Comparison of ENCODE assay signal across 1 cellular context in genomic region chr14:62029569-62029924, GRCh38.
A peak's percentile ranks its signal among the peaks of the same experiment; 100 is the strongest.
TF ChIP-seq lines count a peak whose summit lies in the region.

No MANE protein-coding gene starts in this region.

TF ChIP-seq in GM12878, 131 proteins besides CTCF, POLR2A, EP300 and RAD21 (continued from another document and continues in another):
- TF ChIP-seq ZNF592 (IDR thresholded peaks at IDR 0.05) (no peak), TCF12 (IDR thresholded peaks at IDR 0.05; ENCODE audit: low read depth, low read length) (0 out of 2 replicates have a peak, but pooled peaks have one; percentile 18), ZNF622 (IDR thresholded peaks at IDR 0.05) (no peak), CEBPZ (IDR thresholded peaks at IDR 0.05; ENCODE audit: low read depth, low read length) (no peak), PAX8 (IDR thresholded peaks at IDR 0.05) (no peak), RAD51 (IDR thresholded peaks at IDR 0.05) (no peak), CREM (IDR thresholded peaks at IDR 0.05; ENCODE audit: low read depth) (0 out of 2 replicates have a peak, but pooled peaks have one; percentile 39), CHD2 (IDR thresholded peaks at IDR 0.05; ENCODE audit: borderline replicate concordance, low read depth, low read length) (no peak), BCLAF1 (IDR thresholded peaks at IDR 0.05) (no peak), FOXM1 (IDR thresholded peaks at IDR 0.05; ENCODE audit: low read depth, low read length) (no peak), ZBTB11 (CRISPR knock-in tag; IDR thresholded peaks at IDR 0.05) (no peak), NFIC (IDR thresholded peaks at IDR 0.05; ENCODE audit: low read depth, low read length) (peak; percentile 46), USF1 (IDR thresholded peaks at IDR 0.05; ENCODE audit: borderline replicate concordance, extremely low read length, insufficient read depth, low read depth, low read length) (no peak), SRF (IDR thresholded peaks at IDR 0.05; ENCODE audit: low read depth in 2 of 2, low read length in 2 of 2) (no peak), NR2F1 (conservative IDR thresholded peaks at IDR 0.05) (peak; percentile 76), PML (IDR thresholded peaks at IDR 0.05; ENCODE audit: low read length) (no peak), MEF2A (IDR thresholded peaks at IDR 0.05; ENCODE audit: insufficient read depth, low read depth, low read length) (peak; percentile 61; the same call in 1 of the 2 replicates), TCF7 (IDR thresholded peaks at IDR 0.05; ENCODE audit: borderline replicate concordance) (peak; percentile 81), SMAD1 (IDR thresholded peaks at IDR 0.05; ENCODE audit: low read depth, partially characterized antibody) (no peak), JUNB (IDR thresholded peaks at IDR 0.05) (peak; percentile 42), ZBTB33 (IDR thresholded peaks at IDR 0.05) (no peak), E4F1 (IDR thresholded peaks at IDR 0.05; ENCODE audit: borderline replicate concordance, partially characterized antibody) (no peak), ZNF384 (IDR thresholded peaks at IDR 0.05; ENCODE audit: borderline replicate concordance, low read depth, low read length) (peak; percentile 43; the same call in 1 of the 2 replicates), EED (IDR thresholded peaks at IDR 0.05; ENCODE audit: low read depth) (no peak), IRF4 (IDR thresholded peaks at IDR 0.05; ENCODE audit: low read depth, low read length) (no peak), RELA (IDR thresholded peaks at IDR 0.05; ENCODE audit: borderline replicate concordance, partially characterized antibody) (no peak), CUX1 (IDR thresholded peaks at IDR 0.05; ENCODE audit: insufficient replicate concordance, low read depth, low read length) (peak; percentile 40)
